In the genomic region with DNA sequence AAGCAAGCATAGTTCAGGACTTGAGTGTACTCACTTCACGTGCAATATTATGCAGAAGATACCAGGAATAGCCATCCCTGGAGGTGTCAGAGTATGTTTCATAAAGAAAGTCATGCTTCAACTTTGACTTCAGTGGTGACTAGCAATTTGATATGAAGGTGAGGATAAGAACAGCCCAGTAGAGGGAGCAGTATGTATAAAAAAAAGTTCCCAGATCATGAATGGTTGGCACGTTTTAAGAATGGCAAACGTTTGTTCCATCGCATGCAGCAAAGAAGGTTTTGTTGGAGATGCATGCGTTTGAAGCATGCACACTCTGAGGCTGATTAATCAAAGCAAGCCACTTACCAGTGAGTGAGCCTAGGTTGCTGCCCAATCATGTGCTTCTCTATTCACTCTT, we compare ENCODE assay signal across 13 cellular contexts. TPM values are rescaled to one million over a fixed set of nuclear protein-coding genes. Genes with fewer than 3 reads are reported as not detected.
DNase-seq lines count a peak whose midpoint lies in the region; ATAC-seq, FAIRE-seq and TF ChIP-seq lines count a peak whose summit lies in the region.
"Had no signal": no experiment of that assay in that cellular context is flagged by ENCODE, and none has a peak within 500 bp of the region (broad histone marks: within the 10 kb centered on the region; RNA-seq: fewer than 3 reads in every experiment).

No MANE protein-coding gene starts in this region.

- H3K27me3 ChIP-seq in H9 (ENCODE audit: insufficient read depth, low read length) (no peaks in the 10 kb centered on the region), left ventricle myocardium inferior (ENCODE audit: low read depth) (no peaks in the 10 kb centered on the region)

- no peak overlapping the region for H3T11ph ChIP-seq in H9 (ENCODE audit: low read length)

- H3K56ac ChIP-seq in H9 (ENCODE audit: insufficient read length, low read depth, low read length), result no peak overlapping the region

- no peak overlapping the region for H2AK5ac ChIP-seq in H9 (ENCODE audit: insufficient read length, low read length)

- H3K79me2 ChIP-seq in H9 (ENCODE audit: insufficient read depth, low read length), result no peaks in the 10 kb centered on the region

- no peak overlapping the region for H3K9ac ChIP-seq in H9 (ENCODE audit: extremely low read depth, insufficient read length, low read length)

- no peak overlapping the region for H3K18ac ChIP-seq in H9 (ENCODE audit: insufficient read length, low read depth, low read length)

- no peaks in the 10 kb centered on the region for H4K20me1 ChIP-seq in H9 (ENCODE audit: control insufficient read depth, insufficient read depth, insufficient read length)

- H3K9me3 Mint-ChIP-seq in H9, result peaks cover 48 to 59% of the 10 kb centered on the region in 2 experiments
- H3K9me3 Mint-ChIP-seq: central memory CD8-positive, alpha-beta T cell; T-helper 1 cell treated with Interleukin-12 subunit alpha and Interleukin-12 subunit beta and Interleukin-4 antibody, amounts not matched to agents 30 μg/mL and 1 μg/mL, for 36 hours had no signal

- H3K27ac Mint-ChIP-seq in H9, result no peak overlapping the region
- H3K27ac Mint-ChIP-seq: stimulated activated memory B cell treated with anti-CD40 and anti-IgM and Interleukin-4, amounts not matched to agents 10 μg/mL and 1 μg/mL and 100 μg/mL, for 72 hours; T-helper 1 cell treated with Interleukin-12 subunit alpha and Interleukin-12 subunit beta and Interleukin-4 antibody, amounts not matched to agents 30 μg/mL and 1 μg/mL, for 36 hours had no signal

- H3K4me1 Mint-ChIP-seq in H9, result no peaks in the 10 kb centered on the region
- H3K4me1 Mint-ChIP-seq: central memory CD8-positive, alpha-beta T cell; stimulated activated memory B cell treated with anti-CD40 and anti-IgM and Interleukin-4, amounts not matched to agents 10 μg/mL and 1 μg/mL and 100 μg/mL, for 72 hours had no signal

- no peaks in the 10 kb centered on the region; a peak in 2 of 7 replicates for H3K36me3 Mint-ChIP-seq in H9 (ENCODE audit: insufficient read depth in 1 of 3, low read depth in 3 of 3)
- H3K36me3 Mint-ChIP-seq: stimulated activated memory B cell treated with anti-CD40 and anti-IgM and Interleukin-4, amounts not matched to agents 10 μg/mL and 1 μg/mL and 100 μg/mL, for 72 hours had no signal

- no CpG with 5 or more reads among the region's 5 CpGs for whole genome bisulfite sequencing in H9 (ENCODE audit: extremely low coverage, insufficient read length, low lambda C conversion rate)

- H2BK12ac ChIP-seq in H9 (ENCODE audit: insufficient read length, low read depth, low read length), result no peak overlapping the region

- H2BK20ac ChIP-seq in H9 (ENCODE audit: low read depth, low read length, poor library complexity, severe bottlenecking), result no peak overlapping the region

- no peak overlapping the region for H4K5ac ChIP-seq in H9 (ENCODE audit: insufficient read length, low read depth, low read length)

- H4K91ac ChIP-seq in H9 (ENCODE audit: insufficient read length, low read depth, low read length), result no peak overlapping the region

- no peak overlapping the region for H3K4me3 Mint-ChIP-seq in H9
- H3K4me3 Mint-ChIP-seq: central memory CD8-positive, alpha-beta T cell; stimulated activated memory B cell treated with anti-CD40 and anti-IgM and Interleukin-4, amounts not matched to agents 10 μg/mL and 1 μg/mL and 100 μg/mL, for 72 hours; T-helper 1 cell treated with Interleukin-12 subunit alpha and Interleukin-12 subunit beta and Interleukin-4 antibody, amounts not matched to agents 30 μg/mL and 1 μg/mL, for 36 hours had no signal

- no peak overlapping the region for H2AFZ ChIP-seq in H9 (ENCODE audit: low read length)

- H2BK120ac ChIP-seq in H9 (ENCODE audit: low read depth, low read length, poor library complexity, severe bottlenecking), result no peak overlapping the region

- FAIRE-seq in RCC 7860 (lab: Jason Lieb, UNC) (peak; percentile 60), islet of Langerhans (lab: Jason Lieb, UNC) (peak; percentile 41)

- intact Hi-C loops in left ventricle myocardium inferior (cut with micrococcal nuclease), result no loop called here

- H3K23ac ChIP-seq in H9 (ENCODE audit: insufficient read length, low read depth, low read length), result no peak overlapping the region

- no peak overlapping the region for H3K4me3 ChIP-seq in left ventricle myocardium inferior

- no peak overlapping the region for H3K14ac ChIP-seq in H9 (ENCODE audit: insufficient read depth, low read length)

- no peak overlapping the region for H4K8ac ChIP-seq in H9 (replicated peaks; ENCODE audit: insufficient read length, low read depth, low read length)

- TF ChIP-seq CTCF in H9 (conservative IDR thresholded peaks at IDR 0.05), result peak; percentile 46
- no peak for TF ChIP-seq CTCF in left ventricle myocardium inferior (IDR thresholded peaks at IDR 0.05; ENCODE audit: borderline replicate concordance)

- H2BK5ac ChIP-seq in H9 (ENCODE audit: insufficient read length, low read length), result no peak overlapping the region

- H3K4me2 ChIP-seq in H9 (ENCODE audit: insufficient read depth, insufficient read length, low read length), result no peak overlapping the region

- no peaks in the 10 kb centered on the region for H3K23me2 ChIP-seq in H9 (ENCODE audit: insufficient read length, low read depth, low read length, poor library complexity, severe bottlenecking)

- H3K79me1 ChIP-seq in H9 (ENCODE audit: insufficient read depth, low read depth, low read length, poor library complexity, severe bottlenecking), result no peaks in the 10 kb centered on the region

- H3K27ac ChIP-seq in H9 (ENCODE audit: insufficient read length, low read depth, low read length) (no peak overlapping the region), left ventricle myocardium inferior (replicated peaks) (no peak overlapping the region)

- H3K9me3 ChIP-seq in H9 (ENCODE audit: control insufficient read depth, low read depth, low read length) (peaks cover 26% of the 10 kb centered on the region), left ventricle myocardium inferior (replicated peaks) (no peaks in the 10 kb centered on the region)

- ATAC-seq in GM21619 (IDR thresholded peaks at IDR 0.05; ENCODE audit: unreplicated experiment), result no peak
- ATAC-seq in HG03175 (IDR thresholded peaks at IDR 0.05; ENCODE audit: unreplicated experiment), result no peak
- ATAC-seq: stimulated activated memory B cell treated with anti-CD40 and anti-IgM and Interleukin-4, amounts not matched to agents 10 μg/mL and 1 μg/mL and 100 μg/mL, for 72 hours had no signal

- no peak overlapping the region for H3K4ac ChIP-seq in H9 (ENCODE audit: low read depth, low read length)

- no peaks in the 10 kb centered on the region for H3K27me3 Mint-ChIP-seq in H9 (ENCODE audit: low read depth)
- H3K27me3 Mint-ChIP-seq: central memory CD8-positive, alpha-beta T cell; stimulated activated memory B cell treated with anti-CD40 and anti-IgM and Interleukin-4, amounts not matched to agents 10 μg/mL and 1 μg/mL and 100 μg/mL, for 72 hours had no signal

- DNase-seq in AG20443 (ENCODE audit: low spot score) (peak; percentile 4), H9 (no peak), RCC 7860 (ENCODE audit: low spot score) (peak; percentile 20), kidney glomerular epithelial cell (lab: John Stamatoyannopoulos, UW) (no peak), left ventricle myocardium inferior (no peak)
- DNase-seq: NCI-H187 treated with DMSO at 0.1 percent for 48 hours had no signal

- H3K36me3 ChIP-seq in left ventricle myocardium inferior, result no peaks in the 10 kb centered on the region

- H3K4me1 ChIP-seq in H9 (ENCODE audit: insufficient read depth, low read length) (no peaks in the 10 kb centered on the region), left ventricle myocardium inferior (no peaks in the 10 kb centered on the region)

- H2BK15ac ChIP-seq in H9 (ENCODE audit: low read depth, low read length), result no peak overlapping the region

RNA-seq across cellular contexts. Expression of a gene that starts 33.5 kb away (rescaled TPM):
- total RNA-seq in H9 (2021) (1.5 and 2.1 TPM in 2 replicates), left ventricle myocardium inferior (0.30 TPM)

RNA-seq across cellular contexts. Expression of a gene that starts 51.2 kb away (rescaled TPM):
- not detected in 2 replicates for total RNA-seq in H9 (2021)
- not detected for total RNA-seq in left ventricle myocardium inferior
- total RNA-seq: mucosa of gallbladder had no signal

Comparison
In these comparisons a context has a peak if more than half of its experiments do, and no peak if none do; other contexts are left out.
1. DNase-seq: peak in AG20443 (single experiment) and RCC 7860 (single experiment); none in H9 (single experiment), kidney glomerular epithelial cell (single experiment) and left ventricle myocardium inferior (single experiment).